8 cellular contexts compared by ENCODE assay signal in genomic region chr19:4140237-4140711, GRCh38. TPM values are rescaled to one million over a fixed set of nuclear protein-coding genes. Genes with fewer than 3 reads are reported as not detected.
DNase-seq lines count a peak whose midpoint lies in the region; ATAC-seq and TF ChIP-seq lines count a peak whose summit lies in the region.

No MANE protein-coding gene starts in this region.

- intact Hi-C loops in transverse colon (cut with DNase I; ENCODE audit: low total_unique reads): no loop called here

- H3K36me3 Mint-ChIP-seq in central memory CD8-positive, alpha-beta T cell (ENCODE audit: insufficient read depth): peaks cover 2% of the 10 kb centered on the region

- H3K27ac Mint-ChIP-seq in central memory CD8-positive, alpha-beta T cell (ENCODE audit: low read depth): peak overlapping the region; percentile 25

- TF ChIP-seq POLR2A in transverse colon (IDR thresholded peaks at IDR 0.05): no peak

- no peak for TF ChIP-seq EP300 in transverse colon (IDR thresholded peaks at IDR 0.05; ENCODE audit: low read depth)

- H3K9me3 ChIP-seq in transverse colon: no peaks in the 10 kb centered on the region

- 11 to 16% methylated on average over 5 to 12 of the region's 12 CpGs for WGBS in transverse colon (ENCODE audit: low coverage in 1 of 2), 2 donors

- H3K27ac ChIP-seq in transverse colon: peak overlapping the region; percentile 54 to 69 (median 62)

- H3K9me3 Mint-ChIP-seq in central memory CD8-positive, alpha-beta T cell: no peaks in the 10 kb centered on the region

- peak overlapping the region; percentile 45 for H3K4me3 Mint-ChIP-seq in central memory CD8-positive, alpha-beta T cell

- DNase-seq in activated effector memory CD4-positive, alpha-beta T cell treated with anti-CD3 and anti-CD28 coated beads, Interleukin-2, amount 50 U/mL, for 16 hours: peak; percentile 67
- no peak for DNase-seq in activated effector memory CD4-positive, alpha-beta T cell treated with Interleukin-2 at 50 U/mL for 16 hours
- peak; percentile 65 for DNase-seq in M059J (ENCODE audit: low read depth)
- DNase-seq in RPMI7951 (ENCODE audit: low read depth): peak; percentile 69
- no peak for DNase-seq in central memory CD8-positive, alpha-beta T cell (ENCODE audit: low spot score in 2 of 2)
- DNase-seq in left lobe of liver (ENCODE audit: low spot score): peak; percentile 56
- peak; percentile 56 for DNase-seq in transverse colon

- TF ChIP-seq CTCF in transverse colon (IDR thresholded peaks at IDR 0.05): peak; percentile 51 to 76 (median 62)

- peak overlapping the region in 1 of 4 donors; percentile 6 for H3K4me3 ChIP-seq in transverse colon

- H3K4me1 Mint-ChIP-seq in central memory CD8-positive, alpha-beta T cell: peaks cover 7% of the 10 kb centered on the region

- H3K27me3 Mint-ChIP-seq in central memory CD8-positive, alpha-beta T cell: peaks cover 20% of the 10 kb centered on the region

- in situ Hi-C loops in transverse colon (cut with MboI; ENCODE audit: low pct_ligation_motif_present in 1 of 4, low pct_unique_long_range_greater_than_20kb in 1 of 4, low sequenced_read_pairs in 3 of 4): loop anchor here in 1 of 4 donors (25.0 kb wide), 1 partner anchor 153 kb away; the partner anchor contains the start of gene EEF2

- peaks cover 0 to 48% (median 28%) of the 10 kb centered on the region in 4 donors for H3K4me1 ChIP-seq in transverse colon

- H3K36me3 ChIP-seq in transverse colon: no peaks in the 10 kb centered on the region

- H3K27me3 ChIP-seq in transverse colon: no peaks in the 10 kb centered on the region

- ATAC-seq in central memory CD8-positive, alpha-beta T cell (replicated peaks; ENCODE audit: extremely low read depth, poor library complexity, severe bottlenecking): peak; percentile 77
- ATAC-seq in left lobe of liver (peak; percentile 90), HG02798 (IDR thresholded peaks at IDR 0.05; ENCODE audit: poor library complexity, unreplicated experiment) (no peak)

RNA-seq across cellular contexts. Expression of gene CREB3L3, which starts 13.2 kb away (rescaled TPM):
- 0.39 TPM in 1 of 2 replicates, not detected in the other for total RNA-seq in M059J (2014; rRNA removed; shearing (Covaris generic))
- not detected in 2 replicates for total RNA-seq in RPMI7951 (2014; rRNA removed; shearing (Covaris generic))
- total RNA-seq in left lobe of liver (52.0 TPM), transverse colon (10 to 100 TPM in 1 of 4 donors, 1 to 10 TPM in 2, not detected in 1; 1.1 to 16.4 (median 2.3) TPM)

RNA-seq across cellular contexts. Expression of gene MAP2K2, which starts 16.4 kb away (rescaled TPM):
- 115 and 162 TPM in 2 replicates for total RNA-seq in M059J (2014; rRNA removed; shearing (Covaris generic))
- 126 and 134 TPM in 2 replicates for total RNA-seq in RPMI7951 (2014; rRNA removed; shearing (Covaris generic))
- total RNA-seq in left lobe of liver (63.1 TPM), transverse colon (100 to 1,000 TPM; 136 to 199 (median 195) TPM)

RNA-seq across cellular contexts. Expression of gene SIRT6, which starts 42.1 kb away (rescaled TPM):
- 9.4 and 21.9 TPM in 2 replicates for total RNA-seq in M059J (2014; rRNA removed; shearing (Covaris generic))
- 11.5 and 28.4 TPM in 2 replicates for total RNA-seq in RPMI7951 (2014; rRNA removed; shearing (Covaris generic))
- total RNA-seq in left lobe of liver: 11.1 TPM
- 100 to 1,000 TPM; 141 to 215 (median 194) TPM for total RNA-seq in transverse colon

RNA-seq across cellular contexts. Expression of gene ANKRD24, which starts 42.2 kb away (rescaled TPM):
- total RNA-seq in M059J (2014; rRNA removed; shearing (Covaris generic)): 0.12 and 0.20 TPM in 2 replicates
- total RNA-seq in RPMI7951 (2014; rRNA removed; shearing (Covaris generic)): under 0.01 and 0.12 TPM in 2 replicates
- total RNA-seq in left lobe of liver (5.6 TPM), transverse colon (1 to 10 TPM; 1.2 to 6.4 (median 2.1) TPM)

Comparison
In these comparisons a context has a peak if more than half of its experiments do, and no peak if none do; other contexts are left out.
1. DNase-seq: peak in activated effector memory CD4-positive, alpha-beta T cell treated with anti-CD3 and anti-CD28 coated beads, Interleukin-2, amount 50 U/mL, for 16 hours (single experiment), M059J (single experiment), RPMI7951 (single experiment), left lobe of liver (single experiment) and transverse colon (single experiment); none in activated effector memory CD4-positive, alpha-beta T cell treated with Interleukin-2 at 50 U/mL for 16 hours (single experiment) and central memory CD8-positive, alpha-beta T cell (0 of 2).